In genomic region chr1:187264995-187265602, GRCh38 we compare ENCODE assay signal across 7 cellular contexts.
DNase-seq lines count a peak whose midpoint lies in the region; ATAC-seq and TF ChIP-seq lines count a peak whose summit lies in the region.

No MANE protein-coding gene starts in this region.

- H3K4me1 Mint-ChIP-seq in CD4-positive, alpha-beta T cell (ENCODE audit: low read depth): no peaks in the 10 kb centered on the region

- H3K79me2 ChIP-seq in GM23248 (ENCODE audit: insufficient read depth): no peaks in the 10 kb centered on the region
- no peaks in the 10 kb centered on the region for H3K79me2 ChIP-seq in hepatocyte

- H3K4me2 ChIP-seq in GM23248 (ENCODE audit: unreplicated experiment) (no peak overlapping the region), hepatocyte (no peak overlapping the region)

- DNase-seq in GM23248 (peak; percentile 86), NCI-H1694 (lab: John Stamatoyannopoulos, UW) (peak; percentile 76), T1000 (lab: John Stamatoyannopoulos, UW) (peak; percentile 30), hepatocyte (ENCODE audit: low spot score) (peak; percentile 77), KG1 (lab: John Stamatoyannopoulos, UW) (no peak)
- DNase-seq in CD4-positive, alpha-beta T cell: no peak

- POLR2A ChIA-PET in CD4-positive, alpha-beta T cell (lab: Charles Lee): no interaction called here

- in situ Hi-C loops in GM23248 (cut with MboI): no loop called here

- no peak for ATAC-seq in CD4-positive, alpha-beta T cell (ENCODE audit: poor library complexity)
- no peak for ATAC-seq in GM21423 (IDR thresholded peaks at IDR 0.05; ENCODE audit: unreplicated experiment)

- H3K9ac ChIP-seq in GM23248: no peak overlapping the region

- H4K20me1 ChIP-seq in GM23248 (ENCODE audit: insufficient read depth) (no peaks in the 10 kb centered on the region), hepatocyte (ENCODE audit: insufficient read depth, poor library complexity, severe bottlenecking) (no peaks in the 10 kb centered on the region)

- H3K27ac ChIP-seq in GM23248 (no peak overlapping the region), hepatocyte (no peak overlapping the region)
- no peak overlapping the region for H3K27ac ChIP-seq in CD4-positive, alpha-beta T cell (ENCODE audit: low read depth, low read length)

- H3K4me1 ChIP-seq in GM23248 (ENCODE audit: insufficient read depth) (peaks cover 7% of the 10 kb centered on the region; the same call in 1 of the 2 replicates), hepatocyte (ENCODE audit: insufficient read depth) (no peaks in the 10 kb centered on the region)

- no peaks in the 10 kb centered on the region for H3K9me3 ChIP-seq in GM23248 (ENCODE audit: low read depth)
- H3K9me3 ChIP-seq in hepatocyte (ENCODE audit: low read depth): no peaks in the 10 kb centered on the region
- H3K9me3 ChIP-seq in CD4-positive, alpha-beta T cell (ENCODE audit: control insufficient read depth, low read length): no peaks in the 10 kb centered on the region

- no peak overlapping the region for H3K4me3 ChIP-seq in GM23248
- H3K4me3 ChIP-seq in hepatocyte: no peak overlapping the region

- H3K27me3 ChIP-seq in GM23248 (replicated peaks; ENCODE audit: insufficient read depth) (no peaks in the 10 kb centered on the region), hepatocyte (no peaks in the 10 kb centered on the region)
- H3K27me3 ChIP-seq in CD4-positive, alpha-beta T cell (ENCODE audit: control insufficient read depth, insufficient read depth, low read length): no peaks in the 10 kb centered on the region

- CTCF ChIA-PET in CD4-positive, alpha-beta T cell (lab: Charles Lee): no interaction called here

- H2AFZ ChIP-seq in GM23248: no peak overlapping the region
- H2AFZ ChIP-seq in hepatocyte: no peak overlapping the region

- no peaks in the 10 kb centered on the region for H3F3A ChIP-seq in GM23248 (ENCODE audit: insufficient read depth)

- H3K9me2 ChIP-seq in GM23248 (ENCODE audit: insufficient read depth) (no peaks in the 10 kb centered on the region), hepatocyte (replicated peaks; ENCODE audit: insufficient read depth) (no peaks in the 10 kb centered on the region)

- H3K4me3 Mint-ChIP-seq in CD4-positive, alpha-beta T cell: no peak overlapping the region

- H3K36me3 ChIP-seq in GM23248 (ENCODE audit: low read depth) (no peaks in the 10 kb centered on the region), hepatocyte (replicated peaks; ENCODE audit: insufficient read depth, low read depth) (no peaks in the 10 kb centered on the region)

- WGBS in GM23248 (ENCODE audit: low coverage in 1 of 2, low lambda C conversion rate in 2 of 2, missing lambda C conversion rate in 2 of 2), 2 experiments: 50 to 54% methylated on average over 4 of the region's 4 CpGs
- WGBS in hepatocyte (ENCODE audit: low lambda C conversion rate, missing lambda C conversion rate): 43% methylated on average over 4 of the region's 4 CpGs

- H3K36me3 Mint-ChIP-seq in CD4-positive, alpha-beta T cell (ENCODE audit: low read depth): no peaks in the 10 kb centered on the region

- H3K27me3 Mint-ChIP-seq in CD4-positive, alpha-beta T cell: no peaks in the 10 kb centered on the region

- intact Hi-C loops in CD4-positive, alpha-beta T cell (cut with DNase I, micrococcal nuclease): no loop called here

- no peak overlapping the region for H3K27ac Mint-ChIP-seq in CD4-positive, alpha-beta T cell

- no peaks in the 10 kb centered on the region for H3K9me3 Mint-ChIP-seq in CD4-positive, alpha-beta T cell

- peak; percentile 72 for TF ChIP-seq CTCF in hepatocyte (IDR thresholded peaks at IDR 0.05; ENCODE audit: poor library complexity)
- TF ChIP-seq CTCF in CD4-positive, alpha-beta T cell (IDR thresholded peaks at IDR 0.05): no peak

Comparison
In these comparisons a context has a peak if more than half of its experiments do, and no peak if none do; other contexts are left out.
1. DNase-seq: peak in GM23248 (single experiment), NCI-H1694 (single experiment), T1000 (single experiment) and hepatocyte (single experiment); none in CD4-positive, alpha-beta T cell (0 of 10) and KG1 (single experiment).